Comparison of ENCODE assay signal across 25 cellular contexts in genomic region chr5:97365173-97365845, GRCh38.
"Had no signal": no experiment of that assay in that cellular context is flagged by ENCODE, and none has a peak within 500 bp of the region (broad histone marks: within the 10 kb centered on the region; RNA-seq: fewer than 3 reads in every experiment).

No MANE protein-coding gene starts in this region.

- ATAC-seq: foreskin keratinocyte; left colon; naive thymus-derived CD4-positive, alpha-beta T cell; stimulated activated naive B cell treated with anti-CD40 and anti-IgM and Interleukin-4, amounts not matched to agents 10 μg/mL and 1 μg/mL and 100 μg/mL, for 72 hours; stimulated activated naive CD8-positive, alpha-beta T cell treated with anti-CD3 and anti-CD28 coated beads, Interleukin-15, amount 100 ng/mL, for 72 hours had no signal

- H3K4me1 Mint-ChIP-seq: immature natural killer cell; naive thymus-derived CD4-positive, alpha-beta T cell; neural crest cell; stimulated activated naive CD8-positive, alpha-beta T cell treated with anti-CD3 and anti-CD28 coated beads, Interleukin-15, amount 100 ng/mL, for 72 hours had no signal

- DNase-seq: cerebellar nuclear complex; dermis blood vessel endothelial cell; erythroblast; foreskin keratinocyte; head of caudate nucleus; immature natural killer cell; left colon; mammary epithelial cell; naive thymus-derived CD4-positive, alpha-beta T cell; nucleus accumbens; ovary; sigmoid colon; stimulated activated CD4-positive, alpha-beta T cell treated with anti-CD3 and anti-CD28 coated beads, Interleukin-2, amount 100 ng/mL, for 24 hours; stimulated activated CD4-positive, alpha-beta T cell treated with anti-CD3 and anti-CD28 coated beads, Interleukin-4, amount 100 ng/mL, for 4 hours; stimulated activated naive B cell treated with anti-CD40 and anti-IgM and Interleukin-4, amounts not matched to agents 10 μg/mL and 1 μg/mL and 100 μg/mL, for 72 hours; stimulated activated naive CD8-positive, alpha-beta T cell treated with anti-CD3 and anti-CD28 coated beads, Interleukin-15, amount 100 ng/mL, for 72 hours; testis had no signal

- H3K27me3 ChIP-seq: foreskin keratinocyte, hepatocyte, ovary, right atrium auricular region, sigmoid colon, testis, tibial nerve had no signal

- H3K9me3 ChIP-seq: ovary, sigmoid colon, testis had no signal

- H3K27me3 Mint-ChIP-seq: stimulated activated naive B cell treated with anti-CD40 and anti-IgM and Interleukin-4, amounts not matched to agents 10 μg/mL and 1 μg/mL and 100 μg/mL, for 72 hours; stimulated activated naive CD8-positive, alpha-beta T cell treated with anti-CD3 and anti-CD28 coated beads, Interleukin-15, amount 100 ng/mL, for 72 hours had no signal

- FAIRE-seq: colon, endothelial cell of umbilical vein, keratinocyte had no signal

- H3K4me3 ChIP-seq: hepatocyte, ovary, right atrium auricular region, sigmoid colon, skin epidermis, testis, tibial nerve had no signal

- H3K79me2 ChIP-seq: hepatocyte had no signal

- H3K36me3 ChIP-seq: ovary, right atrium auricular region, sigmoid colon, tibial nerve had no signal

- H3K4me3 Mint-ChIP-seq: immature natural killer cell; naive thymus-derived CD4-positive, alpha-beta T cell; neural crest cell; stimulated activated naive B cell treated with anti-CD40 and anti-IgM and Interleukin-4, amounts not matched to agents 10 μg/mL and 1 μg/mL and 100 μg/mL, for 72 hours; stimulated activated naive CD8-positive, alpha-beta T cell treated with anti-CD3 and anti-CD28 coated beads, Interleukin-15, amount 100 ng/mL, for 72 hours had no signal

- H3K27ac Mint-ChIP-seq: immature natural killer cell; naive thymus-derived CD4-positive, alpha-beta T cell; stimulated activated naive B cell treated with anti-CD40 and anti-IgM and Interleukin-4, amounts not matched to agents 10 μg/mL and 1 μg/mL and 100 μg/mL, for 72 hours; stimulated activated naive CD8-positive, alpha-beta T cell treated with anti-CD3 and anti-CD28 coated beads, Interleukin-15, amount 100 ng/mL, for 72 hours had no signal

- H2AFZ ChIP-seq: hepatocyte had no signal

- H3K4me1 ChIP-seq: foreskin keratinocyte, right atrium auricular region, sigmoid colon, testis, tibial nerve had no signal

- H3K4me2 ChIP-seq: hepatocyte had no signal

- H3K27ac ChIP-seq: foreskin keratinocyte, hepatocyte, ovary, right atrium auricular region, sigmoid colon, skin epidermis, testis, tibial nerve had no signal
